Comparison of ENCODE assay signal across 1 cellular context in the genomic region with DNA sequence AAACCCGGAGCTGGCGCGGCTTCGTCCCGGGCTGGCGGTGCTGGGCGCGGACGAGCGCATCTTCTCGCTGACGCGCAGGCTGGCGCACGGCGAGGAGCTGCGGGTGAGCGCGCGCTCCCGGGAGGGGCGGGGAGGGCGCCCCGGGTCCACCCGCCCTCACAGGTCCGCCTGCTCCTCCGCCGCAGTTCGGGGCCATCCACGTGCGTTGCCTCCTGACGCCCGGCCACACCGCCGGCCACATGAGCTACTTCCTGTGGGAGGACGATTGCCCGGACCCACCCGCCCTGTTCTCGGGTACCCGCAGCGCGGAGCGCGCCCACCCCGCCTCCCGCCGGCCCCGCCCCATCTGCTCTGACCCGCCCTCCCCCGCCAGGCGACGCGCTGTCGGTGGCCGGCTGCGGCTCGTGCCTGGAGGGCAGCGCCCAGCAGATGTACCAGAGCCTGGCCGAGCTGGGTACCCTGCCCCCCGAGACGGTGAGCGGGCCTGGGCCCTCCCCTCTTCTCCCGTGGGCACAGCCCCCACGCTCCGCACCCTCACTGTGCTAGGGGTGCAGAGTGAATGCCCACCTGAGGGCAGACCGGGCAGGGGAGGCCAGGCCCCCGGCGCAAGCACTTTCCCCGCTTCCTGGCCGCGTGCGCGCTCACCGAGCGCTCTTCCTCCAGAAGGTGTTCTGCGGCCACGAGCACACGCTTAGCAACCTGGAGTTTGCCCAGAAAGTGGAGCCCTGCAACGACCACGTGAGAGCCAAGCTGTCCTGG.
TF ChIP-seq lines count a peak whose summit lies in the region.

No MANE protein-coding gene starts in this region.

TF ChIP-seq in HepG2, 621 proteins besides CTCF, POLR2A, EP300 and RAD21 (continues in another document):
- no peak for TF ChIP-seq FLYWCH1 (CRISPR knock-in tag; IDR thresholded peaks at IDR 0.05)
- TF ChIP-seq IKZF4 (CRISPR knock-in tag; IDR thresholded peaks at IDR 0.05; ENCODE audit: borderline replicate concordance, low read depth, not compliant biosample characterization): no peak
- TF ChIP-seq TBX2 (CRISPR knock-in tag; IDR thresholded peaks at IDR 0.05; ENCODE audit: borderline replicate concordance): peak; percentile 16; the same call in 1 of the 2 replicates
- no peak for TF ChIP-seq ZNF547 (CRISPR knock-in tag; IDR thresholded peaks at IDR 0.05)
- no peak for TF ChIP-seq ZNF33A (CRISPR knock-in tag; IDR thresholded peaks at IDR 0.05; ENCODE audit: borderline replicate concordance)
- no peak for TF ChIP-seq FOXP1 (IDR thresholded peaks at IDR 0.05)
- no peak for TF ChIP-seq FOXP1 (CRISPR knock-in tag; IDR thresholded peaks at IDR 0.05)
- no peak for TF ChIP-seq GPN1 (CRISPR knock-in tag; IDR thresholded peaks at IDR 0.05; ENCODE audit: borderline replicate concordance)
- TF ChIP-seq ZNF292 (CRISPR knock-in tag; IDR thresholded peaks at IDR 0.05; ENCODE audit: borderline replicate concordance, low read depth): no peak
- TF ChIP-seq AKAP8 (CRISPR knock-in tag; IDR thresholded peaks at IDR 0.05): peak; percentile 82
- TF ChIP-seq MYC (CRISPR knock-in tag; IDR thresholded peaks at IDR 0.05; ENCODE audit: borderline replicate concordance): peak; percentile 50; the same call in 1 of the 2 replicates
- TF ChIP-seq GRHL1 (CRISPR knock-in tag; conservative IDR thresholded peaks at IDR 0.05): no peak
- no peak for TF ChIP-seq ZNF281 (CRISPR knock-in tag; IDR thresholded peaks at IDR 0.05; ENCODE audit: borderline replicate concordance)
- TF ChIP-seq NFYB (CRISPR knock-in tag; IDR thresholded peaks at IDR 0.05): no peak
- TF ChIP-seq GABPB1 (CRISPR knock-in tag; IDR thresholded peaks at IDR 0.05): peak; percentile 70
- TF ChIP-seq KLF15 (CRISPR knock-in tag; IDR thresholded peaks at IDR 0.05; ENCODE audit: borderline replicate concordance): no peak
- no peak for TF ChIP-seq ZFP1 (CRISPR knock-in tag; IDR thresholded peaks at IDR 0.05)
- 0 out of 2 replicates have a peak, but pooled peaks have one; percentile 14 for TF ChIP-seq ZSCAN21 (CRISPR knock-in tag; IDR thresholded peaks at IDR 0.05; ENCODE audit: borderline replicate concordance)
- 0 out of 2 replicates have a peak, but pooled peaks have one; percentile 18 for TF ChIP-seq PCBP1 (IDR thresholded peaks at IDR 0.05; ENCODE audit: borderline replicate concordance, low read depth, low read length)
- no peak for TF ChIP-seq TFDP1 (CRISPR knock-in tag; IDR thresholded peaks at IDR 0.05; ENCODE audit: borderline replicate concordance)
- peak; percentile 62 for TF ChIP-seq SAP130 (CRISPR knock-in tag; IDR thresholded peaks at IDR 0.05; ENCODE audit: low read depth)
- TF ChIP-seq BHLHE40 (IDR thresholded peaks at IDR 0.05; ENCODE audit: low read length): no peak
- TF ChIP-seq SETDB1 (CRISPR knock-in tag; IDR thresholded peaks at IDR 0.05; ENCODE audit: borderline replicate concordance): no peak
- TF ChIP-seq SP4 (CRISPR knock-in tag; IDR thresholded peaks at IDR 0.05): 0 out of 2 replicates have a peak, but pooled peaks have one; percentile 19
- TF ChIP-seq ESRRA (CRISPR knock-in tag; IDR thresholded peaks at IDR 0.05; ENCODE audit: low read depth): no peak
- TF ChIP-seq ZNF841 (CRISPR knock-in tag; IDR thresholded peaks at IDR 0.05; ENCODE audit: borderline replicate concordance): no peak
- TF ChIP-seq NBN (conservative IDR thresholded peaks at IDR 0.05): no peak
- TF ChIP-seq ZNF543 (CRISPR knock-in tag; IDR thresholded peaks at IDR 0.05): no peak
- TF ChIP-seq ZFAT (CRISPR knock-in tag; conservative IDR thresholded peaks at IDR 0.05): no peak
- TF ChIP-seq, protein P1, sequence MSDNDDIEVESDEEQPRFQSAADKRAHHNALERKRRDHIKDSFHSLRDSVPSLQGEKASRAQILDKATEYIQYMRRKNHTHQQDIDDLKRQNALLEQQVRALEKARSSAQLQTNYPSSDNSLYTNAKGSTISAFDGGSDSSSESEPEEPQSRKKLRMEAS (IDR thresholded peaks at IDR 0.05): peak; percentile 62
- TF ChIP-seq KDM2A (CRISPR knock-in tag; IDR thresholded peaks at IDR 0.05; ENCODE audit: borderline replicate concordance, low read depth): peak; percentile 69; the same call in 1 of the 2 replicates
- TF ChIP-seq, protein P2, sequence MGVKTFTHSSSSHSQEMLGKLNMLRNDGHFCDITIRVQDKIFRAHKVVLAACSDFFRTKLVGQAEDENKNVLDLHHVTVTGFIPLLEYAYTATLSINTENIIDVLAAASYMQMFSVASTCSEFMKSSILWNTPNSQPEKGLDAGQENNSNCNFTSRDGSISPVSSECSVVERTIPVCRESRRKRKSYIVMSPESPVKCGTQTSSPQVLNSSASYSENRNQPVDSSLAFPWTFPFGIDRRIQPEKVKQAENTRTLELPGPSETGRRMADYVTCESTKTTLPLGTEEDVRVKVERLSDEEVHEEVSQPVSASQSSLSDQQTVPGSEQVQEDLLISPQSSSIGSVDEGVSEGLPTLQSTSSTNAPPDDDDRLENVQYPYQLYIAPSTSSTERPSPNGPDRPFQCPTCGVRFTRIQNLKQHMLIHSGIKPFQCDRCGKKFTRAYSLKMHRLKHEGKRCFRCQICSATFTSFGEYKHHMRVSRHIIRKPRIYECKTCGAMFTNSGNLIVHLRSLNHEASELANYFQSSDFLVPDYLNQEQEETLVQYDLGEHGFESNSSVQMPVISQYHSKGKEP (CRISPR knock-in tag; IDR thresholded peaks at IDR 0.05): no peak
- no peak for TF ChIP-seq ZNF773 (CRISPR knock-in tag; IDR thresholded peaks at IDR 0.05; ENCODE audit: borderline replicate concordance)
- TF ChIP-seq XBP1 (CRISPR knock-in tag; IDR thresholded peaks at IDR 0.05): no peak
- TF ChIP-seq ZBTB14 (CRISPR knock-in tag; IDR thresholded peaks at IDR 0.05): peak; percentile 74
- TF ChIP-seq ZFX (CRISPR knock-in tag; IDR thresholded peaks at IDR 0.05; ENCODE audit: low read depth): no peak
- no peak for TF ChIP-seq ZFY (CRISPR knock-in tag; IDR thresholded peaks at IDR 0.05)
- TF ChIP-seq HNF1B (CRISPR knock-in tag; IDR thresholded peaks at IDR 0.05): no peak
- TF ChIP-seq RCOR2 (CRISPR knock-in tag; IDR thresholded peaks at IDR 0.05): no peak
- TF ChIP-seq MXI1 (IDR thresholded peaks at IDR 0.05; ENCODE audit: borderline replicate concordance, low read depth, low read length): 0 out of 3 replicates have a peak, but pooled peaks have one; percentile 23
- TF ChIP-seq, protein P3, sequence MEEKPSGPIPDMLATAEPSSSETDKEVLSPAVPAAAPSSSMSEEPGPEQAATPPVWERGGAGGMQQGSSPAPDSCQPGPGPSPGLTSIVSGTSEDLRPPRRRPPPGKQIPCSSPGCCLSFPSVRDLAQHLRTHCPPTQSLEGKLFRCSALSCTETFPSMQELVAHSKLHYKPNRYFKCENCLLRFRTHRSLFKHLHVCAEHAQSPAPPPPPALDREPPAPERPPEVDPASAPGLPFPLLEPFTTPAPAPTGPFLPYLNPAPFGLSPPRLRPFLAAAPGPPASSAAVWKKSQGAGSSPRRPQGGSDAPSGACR (CRISPR knock-in tag; IDR thresholded peaks at IDR 0.05): no peak
- TF ChIP-seq, protein P4, sequence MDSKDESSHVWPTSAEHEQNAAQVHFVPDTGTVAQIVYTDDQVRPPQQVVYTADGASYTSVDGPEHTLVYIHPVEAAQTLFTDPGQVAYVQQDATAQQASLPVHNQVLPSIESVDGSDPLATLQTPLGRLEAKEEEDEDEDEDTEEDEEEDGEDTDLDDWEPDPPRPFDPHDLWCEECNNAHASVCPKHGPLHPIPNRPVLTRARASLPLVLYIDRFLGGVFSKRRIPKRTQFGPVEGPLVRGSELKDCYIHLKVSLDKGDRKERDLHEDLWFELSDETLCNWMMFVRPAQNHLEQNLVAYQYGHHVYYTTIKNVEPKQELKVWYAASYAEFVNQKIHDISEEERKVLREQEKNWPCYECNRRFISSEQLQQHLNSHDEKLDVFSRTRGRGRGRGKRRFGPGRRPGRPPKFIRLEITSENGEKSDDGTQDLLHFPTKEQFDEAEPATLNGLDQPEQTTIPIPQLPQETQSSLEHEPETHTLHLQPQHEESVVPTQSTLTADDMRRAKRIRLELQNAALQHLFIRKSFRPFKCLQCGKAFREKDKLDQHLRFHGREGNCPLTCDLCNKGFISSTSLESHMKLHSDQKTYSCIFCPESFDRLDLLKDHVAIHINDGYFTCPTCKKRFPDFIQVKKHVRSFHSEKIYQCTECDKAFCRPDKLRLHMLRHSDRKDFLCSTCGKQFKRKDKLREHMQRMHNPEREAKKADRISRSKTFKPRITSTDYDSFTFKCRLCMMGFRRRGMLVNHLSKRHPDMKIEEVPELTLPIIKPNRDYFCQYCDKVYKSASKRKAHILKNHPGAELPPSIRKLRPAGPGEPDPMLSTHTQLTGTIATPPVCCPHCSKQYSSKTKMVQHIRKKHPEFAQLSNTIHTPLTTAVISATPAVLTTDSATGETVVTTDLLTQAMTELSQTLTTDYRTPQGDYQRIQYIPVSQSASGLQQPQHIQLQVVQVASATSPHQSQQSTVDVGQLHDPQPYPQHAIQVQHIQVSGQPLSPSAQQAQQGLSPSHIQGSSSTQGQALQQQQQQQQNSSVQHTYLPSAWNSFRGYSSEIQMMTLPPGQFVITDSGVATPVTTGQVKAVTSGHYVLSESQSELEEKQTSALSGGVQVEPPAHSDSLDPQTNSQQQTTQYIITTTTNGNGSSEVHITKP (CRISPR knock-in tag; IDR thresholded peaks at IDR 0.05; ENCODE audit: low read depth): no peak
- no peak for TF ChIP-seq MAZ (IDR thresholded peaks at IDR 0.05; ENCODE audit: borderline replicate concordance, low read depth, low read length)
- TF ChIP-seq MAZ (CRISPR knock-in tag; IDR thresholded peaks at IDR 0.05; ENCODE audit: low read depth): peak; percentile 29; the same call in 1 of the 2 replicates
- no peak for TF ChIP-seq AGO2 (optimal IDR thresholded peaks at IDR 0.05; ENCODE audit: low read depth, low read length)
- TF ChIP-seq, protein P5, sequence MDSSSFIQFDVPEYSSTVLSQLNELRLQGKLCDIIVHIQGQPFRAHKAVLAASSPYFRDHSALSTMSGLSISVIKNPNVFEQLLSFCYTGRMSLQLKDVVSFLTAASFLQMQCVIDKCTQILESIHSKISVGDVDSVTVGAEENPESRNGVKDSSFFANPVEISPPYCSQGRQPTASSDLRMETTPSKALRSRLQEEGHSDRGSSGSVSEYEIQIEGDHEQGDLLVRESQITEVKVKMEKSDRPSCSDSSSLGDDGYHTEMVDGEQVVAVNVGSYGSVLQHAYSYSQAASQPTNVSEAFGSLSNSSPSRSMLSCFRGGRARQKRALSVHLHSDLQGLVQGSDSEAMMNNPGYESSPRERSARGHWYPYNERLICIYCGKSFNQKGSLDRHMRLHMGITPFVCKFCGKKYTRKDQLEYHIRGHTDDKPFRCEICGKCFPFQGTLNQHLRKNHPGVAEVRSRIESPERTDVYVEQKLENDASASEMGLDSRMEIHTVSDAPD (CRISPR knock-in tag; IDR thresholded peaks at IDR 0.05): no peak
